Comparison of ENCODE assay signal across 9 cellular contexts in the genomic region with DNA sequence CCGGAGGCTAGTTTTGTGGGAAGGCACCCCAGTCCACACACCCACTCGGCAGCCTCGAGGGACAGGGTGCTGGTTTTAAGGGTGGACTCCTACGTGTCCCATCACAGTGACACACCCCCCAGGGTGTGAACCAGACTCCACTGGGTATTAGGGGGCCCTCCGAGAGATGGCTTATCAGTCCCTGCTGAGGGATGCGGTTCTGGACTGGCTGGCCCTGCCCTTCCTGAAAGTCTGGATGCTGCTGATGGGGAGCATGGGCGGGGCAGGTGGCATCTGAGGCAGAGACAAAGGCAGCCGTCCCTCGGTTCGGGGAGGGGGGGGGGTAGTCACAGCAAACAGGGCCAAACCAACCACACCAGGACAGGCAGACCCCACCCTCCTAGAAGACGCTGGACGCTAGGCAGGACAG. TPM values are rescaled to one million over a fixed set of nuclear protein-coding genes. Genes with fewer than 3 reads are reported as not detected.
DNase-seq lines count a peak whose midpoint lies in the region; ATAC-seq, FAIRE-seq and TF ChIP-seq lines count a peak whose summit lies in the region.
"Had no signal": no experiment of that assay in that cellular context is flagged by ENCODE, and none has a peak within 500 bp of the region (broad histone marks: within the 10 kb centered on the region; RNA-seq: fewer than 3 reads in every experiment).

No MANE protein-coding gene starts in this region.

- H3K4me2 ChIP-seq in DOHH2 (ENCODE audit: low read length), result peak overlapping the region; percentile 67

- no peaks in the 10 kb centered on the region for H3K27me3 Mint-ChIP-seq in effector memory CD8-positive, alpha-beta T cell

- no peaks in the 10 kb centered on the region for H3F3A ChIP-seq in DOHH2 (ENCODE audit: control insufficient read depth, insufficient read depth)

- DNase-seq in NT2/D1 (ENCODE audit: low read depth, low spot score) (no peak), DMS 273 (lab: John Stamatoyannopoulos, UW; ENCODE audit: unreplicated experiment) (no peak), omental fat pad (ENCODE audit: low spot score) (no peak), H54 (ENCODE audit: insufficient read length, low spot score) (no peak)
- DNase-seq in effector memory CD8-positive, alpha-beta T cell, result no peak

- H3K9ac ChIP-seq in NT2/D1 (ENCODE audit: insufficient read length, low read depth) (peak overlapping the region; percentile 91), rectal smooth muscle tissue (ENCODE audit: low read length) (peak overlapping the region; percentile 39)

- H3K27ac Mint-ChIP-seq in effector memory CD8-positive, alpha-beta T cell, result peak overlapping the region; percentile 84 to 90

- ATAC-seq in effector memory CD8-positive, alpha-beta T cell (replicated peaks), result no peak
- ATAC-seq in omental fat pad (ENCODE audit: low FRiP score) (no peak), HG03469 (IDR thresholded peaks at IDR 0.05; ENCODE audit: unreplicated experiment) (no peak)

- H3K4me3 Mint-ChIP-seq in effector memory CD8-positive, alpha-beta T cell, result peak overlapping the region; percentile 83 to 85

- H3K36me3 ChIP-seq in DOHH2 (ENCODE audit: control insufficient read depth, low read length) (peaks cover 39% of the 10 kb centered on the region), NT2/D1 (ENCODE audit: insufficient read depth, insufficient read length, low read length) (peaks cover 56% of the 10 kb centered on the region), rectal smooth muscle tissue (ENCODE audit: control insufficient read depth, insufficient read depth, low read length) (peaks cover 15% of the 10 kb centered on the region)

- no peak for FAIRE-seq in H54 (lab: Jason Lieb, UNC)

- peaks cover 49% of the 10 kb centered on the region for H3K36me3 Mint-ChIP-seq in effector memory CD8-positive, alpha-beta T cell (ENCODE audit: insufficient read depth)

- no peaks in the 10 kb centered on the region for H3K9me3 ChIP-seq in DOHH2 (ENCODE audit: control insufficient read depth, insufficient read depth, low read length)
- no peaks in the 10 kb centered on the region for H3K9me3 ChIP-seq in NT2/D1 (ENCODE audit: insufficient read depth, low read length)

- H3K9me2 ChIP-seq in DOHH2 (replicated peaks; ENCODE audit: control insufficient read depth, low read length), result no peaks in the 10 kb centered on the region

- H3K79me2 ChIP-seq in DOHH2 (ENCODE audit: control insufficient read depth, low read length), result peaks cover 7% of the 10 kb centered on the region; the same call in 1 of the 2 replicates

- no peak for TF ChIP-seq POLR2A in H54 (IDR thresholded peaks at IDR 0.05; ENCODE audit: low read depth, low read length)

- H3K4me3 ChIP-seq in DOHH2 (ENCODE audit: low read length), result peak overlapping the region; percentile 100
- H3K4me3 ChIP-seq in NT2/D1 (ENCODE audit: insufficient read length, low read depth), result peak overlapping the region; percentile 92
- H3K4me3 ChIP-seq in rectal smooth muscle tissue (ENCODE audit: low read length), result peak overlapping the region; percentile 66

- peak overlapping the region; percentile 41 for H3K27ac ChIP-seq in DOHH2 (ENCODE audit: low read depth, low read length)
- peak overlapping the region; percentile 83 for H3K27ac ChIP-seq in rectal smooth muscle tissue (ENCODE audit: low read depth, low read length)

- H3K9me3 Mint-ChIP-seq in effector memory CD8-positive, alpha-beta T cell, result no peaks in the 10 kb centered on the region

- peaks cover 41 to 42% of the 10 kb centered on the region in 2 donors for H3K4me1 Mint-ChIP-seq in effector memory CD8-positive, alpha-beta T cell (ENCODE audit: low read depth in 2 of 2)

- peaks cover 29% of the 10 kb centered on the region for H3K4me1 ChIP-seq in DOHH2 (ENCODE audit: control insufficient read depth, low read length)
- peaks cover 30% of the 10 kb centered on the region for H3K4me1 ChIP-seq in NT2/D1 (ENCODE audit: insufficient read depth, insufficient read length)
- peaks cover 8% of the 10 kb centered on the region for H3K4me1 ChIP-seq in rectal smooth muscle tissue (ENCODE audit: control insufficient read depth, insufficient read depth, low read length)

- H3K27me3 ChIP-seq in DOHH2 (ENCODE audit: control insufficient read depth, low read length) (no peaks in the 10 kb centered on the region), NT2/D1 (ENCODE audit: insufficient read depth, insufficient read length) (no peaks in the 10 kb centered on the region), rectal smooth muscle tissue (ENCODE audit: control insufficient read depth, insufficient read depth, low read length) (no peaks in the 10 kb centered on the region)

- no peak for TF ChIP-seq CTCF in DOHH2 (IDR thresholded peaks at IDR 0.05; ENCODE audit: low read depth, low read length, poor library complexity, severe bottlenecking)
- no peak for TF ChIP-seq CTCF in omental fat pad (IDR thresholded peaks at IDR 0.05)

- H4K20me1 ChIP-seq in DOHH2 (ENCODE audit: control insufficient read depth, insufficient read depth, low read depth, low read length), result peaks cover 4% of the 10 kb centered on the region; the same call in 1 of the 2 replicates

RNA-seq across cellular contexts. Expression of a gene that starts 0.9 kb away (rescaled TPM):
- 10 to 100 TPM; 23.2 to 52.6 (median 41.4) TPM for total RNA-seq in omental fat pad

RNA-seq across cellular contexts. Expression of a gene that starts 17.5 kb away (rescaled TPM):
- total RNA-seq in omental fat pad, result not detected

RNA-seq across cellular contexts. Expression of a gene that starts 29.3 kb away (rescaled TPM):
- 10 to 100 TPM; 55.5 to 99.4 (median 63.7) TPM for total RNA-seq in omental fat pad

RNA-seq across cellular contexts. Expression of a gene that starts 31.3 kb away (rescaled TPM):
- total RNA-seq in omental fat pad, result not detected
- total RNA-seq: NCI-H460 had no signal

RNA-seq across cellular contexts. Expression of a gene that starts 45.9 kb away (rescaled TPM):
- 10 to 100 TPM; 35.9 to 52.2 (median 44.7) TPM for total RNA-seq in omental fat pad
